In the genomic region with DNA sequence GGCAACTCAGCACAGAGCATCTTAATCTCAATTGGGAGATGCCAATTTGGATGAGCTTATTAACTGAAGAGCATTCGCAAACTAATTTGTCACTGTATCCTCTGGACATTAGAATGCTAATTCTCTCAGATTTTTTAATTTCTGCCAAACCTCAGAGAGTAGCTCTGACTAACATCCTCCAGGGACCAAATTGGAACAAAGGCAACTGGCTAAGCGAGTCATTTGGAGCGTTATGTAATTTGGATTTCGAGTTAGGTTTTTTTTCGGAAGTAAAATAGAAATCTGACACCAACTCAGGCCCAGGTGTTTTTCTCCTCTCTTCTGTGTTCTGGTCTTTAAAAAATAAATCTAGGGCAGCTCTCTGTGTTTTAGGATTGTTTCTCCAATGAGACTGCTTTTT, we compare ENCODE assay signal across 13 cellular contexts.
A peak's percentile ranks its signal among the peaks of the same experiment; 100 is the strongest.
DNase-seq lines count a peak whose midpoint lies in the region; ATAC-seq and TF ChIP-seq lines count a peak whose summit lies in the region.
"Had no signal": no experiment of that assay in that cellular context is flagged by ENCODE, and none has a peak within 500 bp of the region (broad histone marks: within the 10 kb centered on the region; RNA-seq: fewer than 3 reads in every experiment).

No MANE protein-coding gene starts in this region.

- no peak overlapping the region for H3K4me2 ChIP-seq in IMR-90 (ENCODE audit: low read depth, low read length)

- no peak overlapping the region for H4K5ac ChIP-seq in IMR-90 (ENCODE audit: low read depth, low read length)

- in situ Hi-C loops in IMR-90 (cut with MboI; ENCODE audit: low sequenced_read_pairs): no loop called here

- no peak overlapping the region for H3K4me3 ChIP-seq in IMR-90 (ENCODE audit: insufficient read depth, low read depth, low read length)
- H3K4me3 ChIP-seq: colonic mucosa, SJSA1, tibial artery had no signal

- no peak overlapping the region for H3K9ac ChIP-seq in IMR-90 (ENCODE audit: low read depth, low read length)

- CTCF ChIA-PET in IMR-90 (lab: Yijun Ruan, JAX): no interaction called here
- CTCF ChIA-PET in RWPE1 (lab: Yijun Ruan, JAX): no interaction called here

- no peak overlapping the region for H2AFZ ChIP-seq in IMR-90 (replicated peaks; ENCODE audit: low read length, poor library complexity)

- intact Hi-C loops in IMR-90 (cut with micrococcal nuclease) (no loop called here), left ventricle myocardium superior (cut with micrococcal nuclease) (no loop called here)

- TF ChIP-seq RAD21 in IMR-90 (IDR thresholded peaks at IDR 0.05; ENCODE audit: low read length): no peak

- POLR2A ChIA-PET in IMR-90 (lab: Charles Lee; ENCODE audit: unreplicated experiment): no interaction called here
- POLR2A ChIA-PET in RWPE1 (lab: Yijun Ruan, JAX; ENCODE audit: low non-redundant PET): no interaction called here

- H3K4ac ChIP-seq in IMR-90 (ENCODE audit: low read depth, low read length): no peak overlapping the region

- no peak overlapping the region for H2BK15ac ChIP-seq in IMR-90 (ENCODE audit: low read depth, low read length)

- H3K27ac ChIP-seq in IMR-90 (ENCODE audit: insufficient read depth, low read length) (no peak overlapping the region), RWPE1 (no peak overlapping the region)
- H3K27ac ChIP-seq: colonic mucosa, SJSA1, tibial artery had no signal

- no CpG with 5 or more reads among the region's 5 CpGs for WGBS in IMR-90 (ENCODE audit: extremely low coverage in 2 of 2, insufficient read length in 1 of 2), 2 experiments

- H4K20me1 ChIP-seq in IMR-90 (ENCODE audit: insufficient read depth, low read length): no peaks in the 10 kb centered on the region

- no peaks in the 10 kb centered on the region for H3K79me1 ChIP-seq in IMR-90 (ENCODE audit: low read depth in 1 of 2, low read length in 2 of 2)

- H3K4me1 ChIP-seq in IMR-90 (ENCODE audit: control insufficient read depth, insufficient read depth, low read length): peaks cover 3% of the 10 kb centered on the region
- H3K4me1 ChIP-seq: colonic mucosa, SJSA1 had no signal

- H2BK5ac ChIP-seq in IMR-90 (ENCODE audit: low read depth, low read length, poor library complexity, severe bottlenecking): no peak overlapping the region

- peak; percentile 19 for DNase-seq in AG08396 (ENCODE audit: low spot score)
- peak; percentile 63 for DNase-seq in IMR-90
- DNase-seq in amniotic epithelial cell (ENCODE audit: low read depth): peak; percentile 33
- DNase-seq in left ventricle myocardium superior: no peak
- no peak for DNase-seq in RWPE1 (ENCODE audit: low spot score)
- DNase-seq in AML-193 (lab: John Stamatoyannopoulos, UW): no peak
- DNase-seq: colonic mucosa, head of caudate nucleus had no signal

- no peaks in the 10 kb centered on the region for H3K9me1 ChIP-seq in IMR-90 (ENCODE audit: insufficient read depth, low read length)

- peak; percentile 32; the same call in 1 of the 2 replicates for ATAC-seq in IMR-90 (ENCODE audit: low read depth)
- peak; percentile 83 for ATAC-seq in left ventricle myocardium superior
- ATAC-seq in HG03139 (IDR thresholded peaks at IDR 0.05; ENCODE audit: unreplicated experiment): no peak
- no peak for ATAC-seq in HG03432 (IDR thresholded peaks at IDR 0.05; ENCODE audit: unreplicated experiment)
- ATAC-seq: activated CD4-positive, CD25-positive, alpha-beta regulatory T cell treated with anti-CD3 and anti-CD28 coated beads, Interleukin-2, amount 50 U/mL, for 24 hours had no signal

- no peak overlapping the region for H2BK20ac ChIP-seq in IMR-90 (ENCODE audit: low read depth, low read length)

- H3K23ac ChIP-seq in IMR-90 (ENCODE audit: low read depth, low read length): no peak overlapping the region

- H3K27me3 ChIP-seq in IMR-90 (ENCODE audit: control insufficient read depth, insufficient read depth, low read length): no peaks in the 10 kb centered on the region
- H3K27me3 ChIP-seq: colonic mucosa, SJSA1, tibial artery had no signal

- no peaks in the 10 kb centered on the region for H3K9me3 ChIP-seq in IMR-90 (ENCODE audit: control insufficient read depth, insufficient read depth, low read length)
- H3K9me3 ChIP-seq: colonic mucosa, SJSA1, tibial artery had no signal

- H3K14ac ChIP-seq in IMR-90 (replicated peaks; ENCODE audit: low read depth, low read length): no peak overlapping the region

- no peak overlapping the region for H4K8ac ChIP-seq in IMR-90 (ENCODE audit: low read depth in 2 of 2, low read length in 2 of 2)

- TF ChIP-seq CTCF in IMR-90 (conservative IDR thresholded peaks at IDR 0.05; ENCODE audit: low read depth, low read length): no peak
- no peak for TF ChIP-seq CTCF in RWPE1 (conservative IDR thresholded peaks at IDR 0.05; ENCODE audit: low read depth)

- H2BK120ac ChIP-seq in IMR-90 (ENCODE audit: low read depth, low read length): no peak overlapping the region

- H4K91ac ChIP-seq in IMR-90 (ENCODE audit: insufficient read depth, low read depth, low read length): no peak overlapping the region

- H2AK9ac ChIP-seq in IMR-90 (replicated peaks; ENCODE audit: low read depth, low read length, poor library complexity): no peak overlapping the region

- no peak overlapping the region for H3K56ac ChIP-seq in IMR-90 (ENCODE audit: extremely low read depth, insufficient read depth, low read length)

- no peaks in the 10 kb centered on the region for H3K36me3 ChIP-seq in IMR-90 (ENCODE audit: control insufficient read depth, insufficient read depth, low read length)
- H3K36me3 ChIP-seq: colonic mucosa, SJSA1, tibial artery had no signal

- no peak overlapping the region for H3K18ac ChIP-seq in IMR-90 (ENCODE audit: low read depth, low read length)

- TF ChIP-seq POLR2A in IMR-90 (IDR thresholded peaks at IDR 0.05; ENCODE audit: low read depth, low read length): no peak

- BruUV-seq in IMR-90 (replicated peaks; lab: Mats Ljungman, UMichigan): no TSS peak

- H2AK5ac ChIP-seq in IMR-90 (ENCODE audit: low read depth, low read length): no peak overlapping the region

- dilution Hi-C loops in IMR-90 (cut with HindIII; ENCODE audit: low sequenced_read_pairs, unreplicated experiment): no loop called here

TF ChIP-seq in IMR-90, 13 proteins besides CTCF, POLR2A, EP300 and RAD21:
- TF ChIP-seq CEBPB (IDR thresholded peaks at IDR 0.05; ENCODE audit: low read depth, low read length): no peak
- TF ChIP-seq RCOR1 (IDR thresholded peaks at IDR 0.05; ENCODE audit: insufficient replicate concordance, low read length): no peak
- no peak for TF ChIP-seq MXI1 (IDR thresholded peaks at IDR 0.05; ENCODE audit: borderline replicate concordance, low read depth, low read length)

Comparison
In these comparisons a context has a peak if more than half of its experiments do, and no peak if none do; other contexts are left out.
1. DNase-seq: peak in AG08396 (single experiment), IMR-90 (single experiment) and amniotic epithelial cell (single experiment); none in left ventricle myocardium superior (single experiment), RWPE1 (single experiment) and AML-193 (0 of 2).
2. ATAC-seq: peak in IMR-90 (single experiment) and left ventricle myocardium superior (single experiment); none in HG03139 (single experiment) and HG03432 (single experiment).